Comparison of ENCODE assay signal across 14 cellular contexts in the genomic region with DNA sequence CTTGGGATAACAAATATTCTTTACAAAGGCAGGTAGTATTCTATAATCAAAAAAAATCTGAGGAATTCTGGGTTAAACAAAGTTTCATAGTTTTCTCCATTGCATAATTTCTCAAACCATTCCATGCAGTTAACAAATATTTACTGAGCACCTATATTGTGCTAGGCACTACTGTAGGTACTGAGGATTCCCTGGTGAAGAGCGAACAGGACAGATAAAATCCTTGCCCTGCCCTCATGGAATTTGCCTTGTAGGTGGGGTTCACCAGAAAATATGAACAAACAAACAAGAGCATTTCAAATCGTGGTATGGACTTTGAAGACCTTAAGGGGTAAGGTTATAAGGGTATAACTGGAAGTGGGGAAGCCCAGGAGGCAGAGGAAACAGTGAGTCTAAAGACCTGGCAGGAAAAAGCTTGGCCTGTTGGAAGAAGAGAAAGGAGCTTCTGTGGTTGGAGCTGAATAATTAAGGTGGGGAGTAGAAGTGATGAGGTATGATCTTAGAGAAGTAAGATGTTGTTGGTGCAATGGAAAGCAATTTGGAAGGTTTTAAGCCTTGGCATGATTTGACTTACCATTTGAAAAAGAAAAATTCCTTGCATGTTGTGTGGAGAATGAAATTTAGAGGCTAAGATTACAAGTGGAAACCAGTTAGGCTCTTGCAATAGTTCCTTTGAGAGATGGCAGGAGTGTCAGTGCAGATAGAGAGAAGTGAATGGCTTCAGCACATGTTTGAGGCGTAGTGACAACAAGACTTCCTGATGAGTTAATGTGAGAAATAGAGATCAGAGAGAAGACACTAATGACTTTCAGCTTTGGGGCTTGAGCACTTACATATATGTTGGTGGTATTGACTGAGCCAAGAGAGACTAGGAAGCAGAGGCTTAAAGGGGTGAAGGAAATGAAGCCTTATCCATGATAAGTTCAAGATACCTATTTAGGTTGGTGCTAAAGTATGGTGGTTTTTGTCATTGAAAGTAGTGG. TPM values are rescaled to one million over a fixed set of nuclear protein-coding genes. Genes with fewer than 3 reads are reported as not detected.
DNase-seq lines count a peak whose midpoint lies in the region; ATAC-seq, FAIRE-seq and TF ChIP-seq lines count a peak whose summit lies in the region.
"Had no signal": no experiment of that assay in that cellular context is flagged by ENCODE, and none has a peak within 500 bp of the region (broad histone marks: within the 10 kb centered on the region; RNA-seq: fewer than 3 reads in every experiment).

No MANE protein-coding gene starts in this region.

- dilution Hi-C loops in IMR-90 (cut with HindIII; ENCODE audit: low sequenced_read_pairs, unreplicated experiment), result no loop called here

- WGBS in A549 (ENCODE audit: missing lambda C conversion rate), result 43% methylated on average over 3 of the region's 3 CpGs
- 100% methylated on average over 1 of the region's 3 CpGs; no CpG with 5 or more reads in 1 of the 2 experiments for WGBS in IMR-90 (ENCODE audit: extremely low coverage in 2 of 2, insufficient read length in 1 of 2), 2 experiments
- WGBS in neuronal stem cell (ENCODE audit: extremely low coverage in 2 of 2, insufficient read length in 2 of 2, insufficient replicate concordance in 1 of 2), 2 donors, result no CpG with 5 or more reads among the region's 3 CpGs

- H3K56ac ChIP-seq in IMR-90 (ENCODE audit: extremely low read depth, insufficient read depth, low read length), result no peak overlapping the region

- no peaks in the 10 kb centered on the region for H3K36me3 ChIP-seq in IMR-90 (ENCODE audit: control insufficient read depth, insufficient read depth, low read length)
- H3K36me3 ChIP-seq in neuronal stem cell (replicated peaks in 1 of 2; ENCODE audit: control insufficient read depth in 2 of 2, insufficient read depth in 2 of 2, low read length in 2 of 2), result no peaks in the 10 kb centered on the region
- H3K36me3 ChIP-seq: esophagus squamous epithelium, MG63 had no signal

- DNase-seq in A549 (ENCODE audit: low read depth in 1 of 2, low spot score in 1 of 2), result peak in 1 of 2 experiments; percentile 20
- no peak for DNase-seq in IMR-90
- no peak for DNase-seq in stimulated activated CD4-positive, alpha-beta T cell treated with anti-CD3 and anti-CD28 coated beads, Interleukin-2, amount 100 ng/mL, for 48 hours
- DNase-seq in activated T-cell treated with anti-CD3 and anti-CD28 coated beads, Interleukin-2, amount 50 U/mL, for 1 hour, result no peak
- DNase-seq in neuronal stem cell (ENCODE audit: low spot score), result no peak
- DNase-seq: activated CD4-positive, alpha-beta T cell treated with anti-CD3 and anti-CD28 coated beads, Interleukin-2, amount 50 U/mL, for 1 hour; esophagus squamous epithelium; MG63; NCI-H226; PC-9; T-cell had no signal

- H3K9ac ChIP-seq in IMR-90 (ENCODE audit: low read depth, low read length) (no peak overlapping the region), neuronal stem cell (ENCODE audit: low read depth, low read length, poor library complexity) (no peak overlapping the region)

- H4K8ac ChIP-seq in IMR-90 (ENCODE audit: low read depth in 2 of 2, low read length in 2 of 2) (no peak overlapping the region), neuronal stem cell (ENCODE audit: low read depth, low read length) (no peak overlapping the region)

- H2BK12ac ChIP-seq in neuronal stem cell (ENCODE audit: low read length), result no peak overlapping the region

- intact Hi-C loops in IMR-90 (cut with micrococcal nuclease), result no loop called here

- no peak overlapping the region for H2AK9ac ChIP-seq in IMR-90 (replicated peaks; ENCODE audit: low read depth, low read length, poor library complexity)

- H2BK15ac ChIP-seq in IMR-90 (ENCODE audit: low read depth, low read length) (no peak overlapping the region), neuronal stem cell (ENCODE audit: low read length) (no peak overlapping the region)

- H3K4ac ChIP-seq in IMR-90 (ENCODE audit: low read depth, low read length) (no peak overlapping the region), neuronal stem cell (ENCODE audit: low read length) (no peak overlapping the region)

- peak in 1 of 2 experiments; percentile 51; a peak in 3 of 6 replicates for ATAC-seq in A549
- ATAC-seq in GM18868 (IDR thresholded peaks at IDR 0.05; ENCODE audit: unreplicated experiment), result peak; percentile 87
- ATAC-seq in HG02759 (IDR thresholded peaks at IDR 0.05; ENCODE audit: unreplicated experiment), result peak; percentile 60
- ATAC-seq in IMR-90 (ENCODE audit: low read depth), result no peak
- ATAC-seq in HG02571 (IDR thresholded peaks at IDR 0.05; ENCODE audit: unreplicated experiment), result no peak
- ATAC-seq: T-cell had no signal

- CTCF ChIA-PET in A549 (lab: Yijun Ruan, JAX) (interaction anchor here (0.5 to 0.9 kb wide), 2 partner anchors 23 to 64 kb away, joined by 3 read pairs; no protein-coding TSS in a partner anchor), IMR-90 (lab: Yijun Ruan, JAX) (interaction anchor here (0.6 kb wide), 1 partner anchor 10 kb away, joined by 7 read pairs; no protein-coding TSS in a partner anchor)

- H3K79me1 ChIP-seq in IMR-90 (ENCODE audit: low read depth in 1 of 2, low read length in 2 of 2) (no peaks in the 10 kb centered on the region), neuronal stem cell (ENCODE audit: low read depth, low read length) (no peaks in the 10 kb centered on the region)

- H2BK20ac ChIP-seq in IMR-90 (ENCODE audit: low read depth, low read length), result no peak overlapping the region

- no peak overlapping the region for H4K91ac ChIP-seq in IMR-90 (ENCODE audit: insufficient read depth, low read depth, low read length)
- no peak overlapping the region for H4K91ac ChIP-seq in neuronal stem cell (ENCODE audit: low read depth, low read length, poor library complexity)

- H3K27me3 ChIP-seq in IMR-90 (ENCODE audit: control insufficient read depth, insufficient read depth, low read length) (no peaks in the 10 kb centered on the region), neuronal stem cell (ENCODE audit: control insufficient read depth in 3 of 3, insufficient read depth in 3 of 3, low read depth in 1 of 3, low read length in 3 of 3) (peaks cover 0 to 3% (median 0%) of the 10 kb centered on the region in 3 experiments)
- H3K27me3 ChIP-seq: esophagus squamous epithelium, MG63 had no signal

- POLR2A ChIA-PET in A549 (lab: Yijun Ruan, JAX), result no interaction called here
- POLR2A ChIA-PET in IMR-90 (lab: Charles Lee; ENCODE audit: unreplicated experiment), result no interaction called here

- H4K5ac ChIP-seq in IMR-90 (ENCODE audit: low read depth, low read length), result no peak overlapping the region

- no peak overlapping the region for H2AFZ ChIP-seq in IMR-90 (replicated peaks; ENCODE audit: low read length, poor library complexity)
- no peak overlapping the region for H2AFZ ChIP-seq in neuronal stem cell (ENCODE audit: low read length)
- H2AFZ ChIP-seq: PC-9 had no signal

- TF ChIP-seq RAD21 in A549 (conservative IDR thresholded peaks at IDR 0.05 in 1 of 2, IDR thresholded peaks at IDR 0.05 in 1 of 2), result no peak
- no peak for TF ChIP-seq RAD21 in IMR-90 (IDR thresholded peaks at IDR 0.05; ENCODE audit: low read length)

- no peak overlapping the region for H2AK5ac ChIP-seq in IMR-90 (ENCODE audit: low read depth, low read length)
- no peak overlapping the region for H2AK5ac ChIP-seq in neuronal stem cell (ENCODE audit: low read depth, low read length)

- no peak overlapping the region for H3K4me3 ChIP-seq in A549
- no peak overlapping the region for H3K4me3 ChIP-seq in IMR-90 (ENCODE audit: insufficient read depth, low read depth, low read length)
- H3K4me3 ChIP-seq in neuronal stem cell (ENCODE audit: low read length in 2 of 2), result no peak overlapping the region
- H3K4me3 ChIP-seq: esophagus squamous epithelium, MG63, PC-9 had no signal

- TF ChIP-seq POLR2A in A549 (IDR thresholded peaks at IDR 0.05; ENCODE audit: low read length), result no peak
- no peak for TF ChIP-seq POLR2A in IMR-90 (IDR thresholded peaks at IDR 0.05; ENCODE audit: low read depth, low read length)

- H3K4me2 ChIP-seq in A549 (peak overlapping the region; percentile 42), IMR-90 (ENCODE audit: low read depth, low read length) (no peak overlapping the region), neuronal stem cell (ENCODE audit: insufficient read depth, low read length, poor library complexity, severe bottlenecking) (no peak overlapping the region)
- H3K4me2 ChIP-seq: PC-9 had no signal

- no peak overlapping the region for H3K14ac ChIP-seq in IMR-90 (replicated peaks; ENCODE audit: low read depth, low read length)
- no peak overlapping the region for H3K14ac ChIP-seq in neuronal stem cell (ENCODE audit: low read length)

- H3K18ac ChIP-seq in IMR-90 (ENCODE audit: low read depth, low read length) (no peak overlapping the region), neuronal stem cell (ENCODE audit: low read length) (no peak overlapping the region)

- TF ChIP-seq EP300 in A549 (IDR thresholded peaks at IDR 0.05), result no peak

- in situ Hi-C loops in IMR-90 (cut with MboI; ENCODE audit: low sequenced_read_pairs), result no loop called here

- no peak for FAIRE-seq in A549 (lab: Jason Lieb, UNC)

- BruUV-seq in IMR-90 (replicated peaks; lab: Mats Ljungman, UMichigan), result no TSS peak

- TF ChIP-seq CTCF in A549 (IDR thresholded peaks at IDR 0.05) (no peak), IMR-90 (conservative IDR thresholded peaks at IDR 0.05; ENCODE audit: low read depth, low read length) (no peak)

- H2BK5ac ChIP-seq in IMR-90 (ENCODE audit: low read depth, low read length, poor library complexity, severe bottlenecking) (no peak overlapping the region), neuronal stem cell (ENCODE audit: low read length) (no peak overlapping the region)

- H3K4me1 ChIP-seq in A549, result peaks cover 29% of the 10 kb centered on the region
- peaks cover 2% of the 10 kb centered on the region; the same call in 1 of the 2 replicates for H3K4me1 ChIP-seq in IMR-90 (ENCODE audit: control insufficient read depth, insufficient read depth, low read length)
- no peaks in the 10 kb centered on the region for H3K4me1 ChIP-seq in neuronal stem cell (ENCODE audit: control insufficient read depth in 2 of 2, insufficient read depth in 1 of 2, low read depth in 1 of 2, low read length in 2 of 2)
- H3K4me1 ChIP-seq: esophagus squamous epithelium had no signal

- H3K9me3 ChIP-seq in A549 (no peaks in the 10 kb centered on the region), IMR-90 (ENCODE audit: control insufficient read depth, insufficient read depth, low read length) (no peaks in the 10 kb centered on the region), neuronal stem cell (replicated peaks in 1 of 2; ENCODE audit: control insufficient read depth in 2 of 2, insufficient read depth in 1 of 2, low read depth in 1 of 2, low read length in 2 of 2) (no peaks in the 10 kb centered on the region)
- H3K9me3 ChIP-seq: esophagus squamous epithelium, MG63 had no signal

- peak overlapping the region; percentile 7; the same call in 1 of the 2 replicates for H3K23ac ChIP-seq in IMR-90 (ENCODE audit: low read depth, low read length)
- no peak overlapping the region for H3K23ac ChIP-seq in neuronal stem cell (ENCODE audit: low read depth, low read length, poor library complexity)

- H3K9me1 ChIP-seq in IMR-90 (ENCODE audit: insufficient read depth, low read length), result peaks cover 3% of the 10 kb centered on the region; the same call in 1 of the 2 replicates

- H3K27ac ChIP-seq in A549, result no peak overlapping the region
- H3K27ac ChIP-seq in IMR-90 (ENCODE audit: insufficient read depth, low read length), result no peak overlapping the region
- H3K27ac ChIP-seq in neuronal stem cell (replicated peaks; ENCODE audit: low read length), result no peak overlapping the region
- H3K27ac ChIP-seq: esophagus squamous epithelium, PC-9 had no signal

- H2BK120ac ChIP-seq in IMR-90 (ENCODE audit: low read depth, low read length) (no peak overlapping the region), neuronal stem cell (ENCODE audit: low read depth, low read length) (no peak overlapping the region)

- H4K20me1 ChIP-seq in IMR-90 (ENCODE audit: insufficient read depth, low read length), result no peaks in the 10 kb centered on the region

RNA-seq across cellular contexts. Expression of gene PICALM, which starts 55.7 kb away (rescaled TPM):
- 195 and 212 TPM in 2 replicates for polyA plus RNA-seq in A549 (2011; rRNA removed)
- polyA plus RNA-seq in A549 (2012; cell fraction: cytosol; rRNA removed), result 47.7 and 59.2 TPM in 2 replicates
- polyA plus RNA-seq in A549 (2012; cell fraction: nucleus; rRNA removed), result 36.6 and 46.8 TPM in 2 replicates
- polyA plus RNA-seq in A549 (2017; fragmentation: RNase III; extraction: RNeasy Plus Mini Kit Qiagen cat#74134 plus additional on column Dnase treatment), result 113 to 118 TPM (median 114 TPM) in 3 replicates
- polyA minus RNA-seq in A549 (2011; rRNA and poly(A)+ RNA removed), result 234 and 248 TPM in 2 replicates
- total RNA-seq in IMR-90 (2012; rRNA removed), result 441 and 453 TPM in 2 replicates
- polyA plus RNA-seq in IMR-90 (2012; rRNA removed), result 214 and 235 TPM in 2 replicates
- 75.0 and 88.4 TPM in 2 replicates for polyA plus RNA-seq in IMR-90 (2012; cell fraction: cytosol; rRNA removed)
- 42.1 and 341 TPM in 2 replicates for polyA plus RNA-seq in IMR-90 (2012; cell fraction: nucleus; rRNA removed; ENCODE audit: low replicate concordance)
- 73.0 TPM for polyA plus RNA-seq in neuronal stem cell (2013, experiment 1 of 2)
- polyA plus RNA-seq in neuronal stem cell (2013, experiment 2 of 2), result 70.7 TPM

Comparison
In these comparisons a context has a peak if more than half of its experiments do, and no peak if none do; other contexts are left out.
1. ATAC-seq: peak in GM18868 (single experiment) and HG02759 (single experiment); none in IMR-90 (single experiment) and HG02571 (single experiment).